14 cellular contexts compared by ENCODE assay signal in genomic region chr13:110262494-110262893, GRCh38. TPM values are rescaled to one million over a fixed set of nuclear protein-coding genes. Genes with fewer than 3 reads are reported as not detected.
A peak's percentile ranks its signal among the peaks of the same experiment; 100 is the strongest.
DNase-seq lines count a peak whose midpoint lies in the region; ATAC-seq and TF ChIP-seq lines count a peak whose summit lies in the region.
"Had no signal": no experiment of that assay in that cellular context is flagged by ENCODE, and none has a peak within 500 bp of the region (broad histone marks: within the 10 kb centered on the region; RNA-seq: fewer than 3 reads in every experiment).

No MANE protein-coding gene starts in this region.

- H3K4me3 Mint-ChIP-seq in HFFc6 = no peak overlapping the region
- peak overlapping the region; percentile 66 for H3K4me3 Mint-ChIP-seq in endothelial cell (ENCODE audit: unreplicated experiment)
- H3K4me3 Mint-ChIP-seq in immature natural killer cell = no peak overlapping the region
- H3K4me3 Mint-ChIP-seq: IgD-negative memory B cell, naive B cell had no signal

- H3K4me1 ChIP-seq in lower lobe of right lung (peaks cover 59% of the 10 kb centered on the region), skeletal muscle satellite cell (ENCODE audit: control insufficient read depth, insufficient read depth, low read length) (peaks cover 58% of the 10 kb centered on the region)

- TF ChIP-seq CTCF in HFFc6 (IDR thresholded peaks at IDR 0.05) (no peak), endothelial cell (IDR thresholded peaks at IDR 0.05; ENCODE audit: unreplicated experiment) (no peak), lower lobe of right lung (IDR thresholded peaks at IDR 0.05) (no peak)

- ATAC-seq in lower lobe of right lung = no peak

- no peak overlapping the region for H3K9ac ChIP-seq in skeletal muscle satellite cell (ENCODE audit: low read depth, low read length)

- H3K4me1 Mint-ChIP-seq in HFFc6 (ENCODE audit: low read depth) = peaks cover 54% of the 10 kb centered on the region
- H3K4me1 Mint-ChIP-seq in endothelial cell (ENCODE audit: unreplicated experiment) = peaks cover 79% of the 10 kb centered on the region
- H3K4me1 Mint-ChIP-seq in immature natural killer cell = no peaks in the 10 kb centered on the region
- H3K4me1 Mint-ChIP-seq: naive B cell had no signal

- H3K9me3 ChIP-seq in lower lobe of right lung (no peaks in the 10 kb centered on the region), skeletal muscle satellite cell (replicated peaks; ENCODE audit: low read length) (no peaks in the 10 kb centered on the region)

- H3K36me3 Mint-ChIP-seq in HFFc6 (ENCODE audit: low read depth) (0 out of 2 replicates have a peak, but pooled peaks cover 5% of the 10 kb centered on the region), endothelial cell (ENCODE audit: low read depth, unreplicated experiment) (peaks cover 41% of the 10 kb centered on the region), immature natural killer cell (no peaks in the 10 kb centered on the region)
- H3K36me3 Mint-ChIP-seq: IgD-negative memory B cell, naive B cell had no signal

- H3K4me3 ChIP-seq in lower lobe of right lung = no peak overlapping the region
- H3K4me3 ChIP-seq in skeletal muscle satellite cell (ENCODE audit: low read length) = no peak overlapping the region

- no peaks in the 10 kb centered on the region for H3K9me3 Mint-ChIP-seq in HFFc6
- H3K9me3 Mint-ChIP-seq in endothelial cell (ENCODE audit: unreplicated experiment) = no peaks in the 10 kb centered on the region
- no peaks in the 10 kb centered on the region for H3K9me3 Mint-ChIP-seq in immature natural killer cell
- H3K9me3 Mint-ChIP-seq: IgD-negative memory B cell had no signal

- H3K27me3 Mint-ChIP-seq in HFFc6 (ENCODE audit: insufficient read depth) = peaks cover 3% of the 10 kb centered on the region; the same call in 1 of the 2 replicates
- peaks cover 3% of the 10 kb centered on the region for H3K27me3 Mint-ChIP-seq in endothelial cell (ENCODE audit: unreplicated experiment)
- peaks cover 0 to 15% (median 12%) of the 10 kb centered on the region in 3 donors for H3K27me3 Mint-ChIP-seq in immature natural killer cell (ENCODE audit: low read depth in 3 of 3)

- H3K4me2 ChIP-seq in skeletal muscle satellite cell (ENCODE audit: low read length) = peak overlapping the region; percentile 59

- peak overlapping the region; percentile 14 for H3K27ac ChIP-seq in lower lobe of right lung
- H3K27ac ChIP-seq: epithelial cell of prostate had no signal

- H3K27ac Mint-ChIP-seq in HFFc6 (peak overlapping the region; percentile 10; the same call in 1 of the 2 replicates), endothelial cell (ENCODE audit: unreplicated experiment) (peak overlapping the region; percentile 90), immature natural killer cell (no peak overlapping the region)
- H3K27ac Mint-ChIP-seq: IgD-negative memory B cell had no signal

- no peaks in the 10 kb centered on the region for H3K36me3 ChIP-seq in lower lobe of right lung
- H3K36me3 ChIP-seq in skeletal muscle satellite cell (ENCODE audit: insufficient read depth, low read length) = peaks cover 5% of the 10 kb centered on the region

- intact Hi-C loops in lower lobe of right lung (cut with DNase I) = no loop called here

- DNase-seq in HFFc6 = no peak
- DNase-seq in endothelial cell (ENCODE audit: low spot score) = no peak
- no peak for DNase-seq in lower lobe of right lung
- no peak for DNase-seq in NCI-H526 (lab: John Stamatoyannopoulos, UW)
- no peak for DNase-seq in immature natural killer cell
- DNase-seq in GM19240 (ENCODE audit: insufficient read length, low spot score) = no peak
- no peak for DNase-seq in pons (ENCODE audit: low spot score)
- DNase-seq: activated CD4-positive, alpha-beta T cell treated with anti-CD3 and anti-CD28 coated beads, Interleukin-2, amount 50 U/mL, for 48 hours; DMS 273 treated with DMSO at 0.1 percent for 48 hours; naive B cell; NCI-H1105 had no signal

- no peaks in the 10 kb centered on the region for H3K27me3 ChIP-seq in lower lobe of right lung (ENCODE audit: low read depth)
- H3K27me3 ChIP-seq in skeletal muscle satellite cell (ENCODE audit: control insufficient read depth, insufficient read depth, low read length) = no peaks in the 10 kb centered on the region

RNA-seq across cellular contexts. Expression of gene COL4A1, which starts 44.5 kb away (rescaled TPM):
- 100 to 1,000 TPM; 137 to 328 (median 148) TPM for total RNA-seq in HFFc6 (2021; fragmentation: NEBNext Ultra II Directional; extraction: Animal tissue kit (Norgen Biotek cat#: 25700))
- total RNA-seq in endothelial cell (ENCODE audit: unreplicated experiment) = 2,720 TPM
- total RNA-seq in lower lobe of right lung = 161 TPM
- 112 and 149 TPM in 2 replicates for total RNA-seq in skeletal muscle satellite cell (2012; rRNA removed)
- not detected for polyA plus RNA-seq in immature natural killer cell
- polyA plus RNA-seq: IgD-negative memory B cell had no signal

RNA-seq across cellular contexts. Expression of gene COL4A2, which starts 44.6 kb away (rescaled TPM):
- total RNA-seq in HFFc6 (2021; fragmentation: NEBNext Ultra II Directional; extraction: Animal tissue kit (Norgen Biotek cat#: 25700)) = 100 to 1,000 TPM; 202 to 327 (median 217) TPM
- total RNA-seq in endothelial cell (ENCODE audit: unreplicated experiment) = 1,556 TPM
- total RNA-seq in lower lobe of right lung = 185 TPM
- total RNA-seq in skeletal muscle satellite cell (2012; rRNA removed) = 75.5 and 113 TPM in 2 replicates
- polyA plus RNA-seq in immature natural killer cell = not detected
- polyA plus RNA-seq: IgD-negative memory B cell had no signal

Comparison
In these comparisons a context has a peak if more than half of its experiments do, and no peak if none do; other contexts are left out.
1. H3K27ac Mint-ChIP-seq: peak in HFFc6 (single experiment) and endothelial cell (single experiment); none in immature natural killer cell (0 of 6).